Comparison of ENCODE assay signal across 1 cellular context in the genomic region with DNA sequence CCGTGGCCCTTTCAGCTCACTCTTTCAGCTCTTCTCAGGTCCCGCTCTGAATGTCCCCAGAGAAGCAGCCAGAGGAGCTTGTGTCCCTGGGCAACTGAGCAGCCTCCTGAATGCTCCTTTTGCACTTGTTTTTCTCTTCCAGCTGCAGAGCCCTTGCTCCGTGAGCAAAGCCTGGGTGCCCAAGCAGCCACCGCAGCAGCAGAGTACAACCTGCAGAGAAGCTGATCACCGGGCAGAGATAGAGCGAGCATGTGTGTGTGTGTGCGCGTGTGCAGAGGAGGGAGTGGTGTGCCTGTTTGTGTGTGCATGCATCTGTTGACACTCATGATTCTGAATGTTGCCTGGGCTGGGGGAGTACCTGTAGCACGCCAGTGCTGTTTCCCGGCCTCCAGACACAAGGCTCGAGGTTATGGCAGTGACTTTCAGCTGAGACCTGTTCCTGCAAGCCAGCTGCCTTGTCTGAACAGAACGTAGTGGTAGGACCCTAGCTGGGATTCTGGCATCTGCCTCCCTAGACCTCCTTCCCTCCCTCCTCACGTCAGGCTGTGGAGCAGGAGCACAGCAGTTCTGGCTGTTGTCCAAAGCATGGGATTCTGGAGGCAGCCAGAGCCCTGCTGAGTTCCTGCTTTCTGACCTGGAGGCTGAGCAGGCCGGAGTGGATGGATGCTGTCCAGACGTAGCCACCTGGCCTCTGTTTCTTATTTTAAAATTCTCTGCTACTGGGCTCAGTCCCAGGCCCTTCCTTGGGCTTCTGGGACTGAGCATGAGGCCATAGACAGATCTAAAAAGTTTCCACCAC.
TF ChIP-seq lines count a peak whose summit lies in the region.

No MANE protein-coding gene starts in this region.

TF ChIP-seq in H1, 55 proteins besides CTCF, POLR2A, EP300 and RAD21:
- no peak for TF ChIP-seq POU5F1 (IDR thresholded peaks at IDR 0.05; ENCODE audit: low read depth, low read length)
- no peak for TF ChIP-seq HDAC6 (IDR thresholded peaks at IDR 0.05; ENCODE audit: low read depth, low read length)
- no peak for TF ChIP-seq NRF1 (IDR thresholded peaks at IDR 0.05; ENCODE audit: low read depth, low read length)
- no peak for TF ChIP-seq ASH2L (IDR thresholded peaks at IDR 0.05; ENCODE audit: low read length)
- TF ChIP-seq SP1 (IDR thresholded peaks at IDR 0.05; ENCODE audit: low read depth, low read length), result no peak
- TF ChIP-seq SIRT6 (IDR thresholded peaks at IDR 0.05; ENCODE audit: low read length), result no peak
- TF ChIP-seq GTF2F1 (IDR thresholded peaks at IDR 0.05; ENCODE audit: borderline replicate concordance, low read depth, low read length), result no peak
- no peak for TF ChIP-seq TCF12 (IDR thresholded peaks at IDR 0.05; ENCODE audit: low read depth, low read length)
- TF ChIP-seq KDM5A (IDR thresholded peaks at IDR 0.05; ENCODE audit: low read length), result no peak
- no peak for TF ChIP-seq BRCA1 (IDR thresholded peaks at IDR 0.05; ENCODE audit: low read depth, low read length)
- TF ChIP-seq TEAD4 (IDR thresholded peaks at IDR 0.05; ENCODE audit: low read depth, low read length), result no peak
- no peak for TF ChIP-seq BACH1 (IDR thresholded peaks at IDR 0.05; ENCODE audit: low read length)
- no peak for TF ChIP-seq CHD2 (IDR thresholded peaks at IDR 0.05; ENCODE audit: low read length)
- no peak for TF ChIP-seq SIX5 (IDR thresholded peaks at IDR 0.05; ENCODE audit: low read depth, low read length)
- no peak for TF ChIP-seq SAP30 (IDR thresholded peaks at IDR 0.05; ENCODE audit: insufficient read depth, insufficient replicate concordance, low read length)
- no peak for TF ChIP-seq ZNF274 (IDR thresholded peaks at IDR 0.05; ENCODE audit: borderline replicate concordance, extremely low read depth, low read length)
- no peak for TF ChIP-seq NANOG (IDR thresholded peaks at IDR 0.05; ENCODE audit: insufficient read depth, low read depth, low read length, poor library complexity, severe bottlenecking)
- TF ChIP-seq CEBPB (IDR thresholded peaks at IDR 0.05; ENCODE audit: low read depth, low read length), result no peak
- TF ChIP-seq, protein P1, sequence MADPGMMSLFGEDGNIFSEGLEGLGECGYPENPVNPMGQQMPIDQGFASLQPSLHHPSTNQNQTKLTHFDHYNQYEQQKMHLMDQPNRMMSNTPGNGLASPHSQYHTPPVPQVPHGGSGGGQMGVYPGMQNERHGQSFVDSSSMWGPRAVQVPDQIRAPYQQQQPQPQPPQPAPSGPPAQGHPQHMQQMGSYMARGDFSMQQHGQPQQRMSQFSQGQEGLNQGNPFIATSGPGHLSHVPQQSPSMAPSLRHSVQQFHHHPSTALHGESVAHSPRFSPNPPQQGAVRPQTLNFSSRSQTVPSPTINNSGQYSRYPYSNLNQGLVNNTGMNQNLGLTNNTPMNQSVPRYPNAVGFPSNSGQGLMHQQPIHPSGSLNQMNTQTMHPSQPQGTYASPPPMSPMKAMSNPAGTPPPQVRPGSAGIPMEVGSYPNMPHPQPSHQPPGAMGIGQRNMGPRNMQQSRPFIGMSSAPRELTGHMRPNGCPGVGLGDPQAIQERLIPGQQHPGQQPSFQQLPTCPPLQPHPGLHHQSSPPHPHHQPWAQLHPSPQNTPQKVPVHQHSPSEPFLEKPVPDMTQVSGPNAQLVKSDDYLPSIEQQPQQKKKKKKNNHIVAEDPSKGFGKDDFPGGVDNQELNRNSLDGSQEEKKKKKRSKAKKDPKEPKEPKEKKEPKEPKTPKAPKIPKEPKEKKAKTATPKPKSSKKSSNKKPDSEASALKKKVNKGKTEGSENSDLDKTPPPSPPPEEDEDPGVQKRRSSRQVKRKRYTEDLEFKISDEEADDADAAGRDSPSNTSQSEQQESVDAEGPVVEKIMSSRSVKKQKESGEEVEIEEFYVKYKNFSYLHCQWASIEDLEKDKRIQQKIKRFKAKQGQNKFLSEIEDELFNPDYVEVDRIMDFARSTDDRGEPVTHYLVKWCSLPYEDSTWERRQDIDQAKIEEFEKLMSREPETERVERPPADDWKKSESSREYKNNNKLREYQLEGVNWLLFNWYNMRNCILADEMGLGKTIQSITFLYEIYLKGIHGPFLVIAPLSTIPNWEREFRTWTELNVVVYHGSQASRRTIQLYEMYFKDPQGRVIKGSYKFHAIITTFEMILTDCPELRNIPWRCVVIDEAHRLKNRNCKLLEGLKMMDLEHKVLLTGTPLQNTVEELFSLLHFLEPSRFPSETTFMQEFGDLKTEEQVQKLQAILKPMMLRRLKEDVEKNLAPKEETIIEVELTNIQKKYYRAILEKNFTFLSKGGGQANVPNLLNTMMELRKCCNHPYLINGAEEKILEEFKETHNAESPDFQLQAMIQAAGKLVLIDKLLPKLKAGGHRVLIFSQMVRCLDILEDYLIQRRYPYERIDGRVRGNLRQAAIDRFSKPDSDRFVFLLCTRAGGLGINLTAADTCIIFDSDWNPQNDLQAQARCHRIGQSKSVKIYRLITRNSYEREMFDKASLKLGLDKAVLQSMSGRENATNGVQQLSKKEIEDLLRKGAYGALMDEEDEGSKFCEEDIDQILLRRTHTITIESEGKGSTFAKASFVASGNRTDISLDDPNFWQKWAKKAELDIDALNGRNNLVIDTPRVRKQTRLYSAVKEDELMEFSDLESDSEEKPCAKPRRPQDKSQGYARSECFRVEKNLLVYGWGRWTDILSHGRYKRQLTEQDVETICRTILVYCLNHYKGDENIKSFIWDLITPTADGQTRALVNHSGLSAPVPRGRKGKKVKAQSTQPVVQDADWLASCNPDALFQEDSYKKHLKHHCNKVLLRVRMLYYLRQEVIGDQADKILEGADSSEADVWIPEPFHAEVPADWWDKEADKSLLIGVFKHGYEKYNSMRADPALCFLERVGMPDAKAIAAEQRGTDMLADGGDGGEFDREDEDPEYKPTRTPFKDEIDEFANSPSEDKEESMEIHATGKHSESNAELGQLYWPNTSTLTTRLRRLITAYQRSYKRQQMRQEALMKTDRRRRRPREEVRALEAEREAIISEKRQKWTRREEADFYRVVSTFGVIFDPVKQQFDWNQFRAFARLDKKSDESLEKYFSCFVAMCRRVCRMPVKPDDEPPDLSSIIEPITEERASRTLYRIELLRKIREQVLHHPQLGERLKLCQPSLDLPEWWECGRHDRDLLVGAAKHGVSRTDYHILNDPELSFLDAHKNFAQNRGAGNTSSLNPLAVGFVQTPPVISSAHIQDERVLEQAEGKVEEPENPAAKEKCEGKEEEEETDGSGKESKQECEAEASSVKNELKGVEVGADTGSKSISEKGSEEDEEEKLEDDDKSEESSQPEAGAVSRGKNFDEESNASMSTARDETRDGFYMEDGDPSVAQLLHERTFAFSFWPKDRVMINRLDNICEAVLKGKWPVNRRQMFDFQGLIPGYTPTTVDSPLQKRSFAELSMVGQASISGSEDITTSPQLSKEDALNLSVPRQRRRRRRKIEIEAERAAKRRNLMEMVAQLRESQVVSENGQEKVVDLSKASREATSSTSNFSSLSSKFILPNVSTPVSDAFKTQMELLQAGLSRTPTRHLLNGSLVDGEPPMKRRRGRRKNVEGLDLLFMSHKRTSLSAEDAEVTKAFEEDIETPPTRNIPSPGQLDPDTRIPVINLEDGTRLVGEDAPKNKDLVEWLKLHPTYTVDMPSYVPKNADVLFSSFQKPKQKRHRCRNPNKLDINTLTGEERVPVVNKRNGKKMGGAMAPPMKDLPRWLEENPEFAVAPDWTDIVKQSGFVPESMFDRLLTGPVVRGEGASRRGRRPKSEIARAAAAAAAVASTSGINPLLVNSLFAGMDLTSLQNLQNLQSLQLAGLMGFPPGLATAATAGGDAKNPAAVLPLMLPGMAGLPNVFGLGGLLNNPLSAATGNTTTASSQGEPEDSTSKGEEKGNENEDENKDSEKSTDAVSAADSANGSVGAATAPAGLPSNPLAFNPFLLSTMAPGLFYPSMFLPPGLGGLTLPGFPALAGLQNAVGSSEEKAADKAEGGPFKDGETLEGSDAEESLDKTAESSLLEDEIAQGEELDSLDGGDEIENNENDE (IDR thresholded peaks at IDR 0.05; ENCODE audit: insufficient replicate concordance, low read length), result no peak
- TF ChIP-seq SUZ12 (IDR thresholded peaks at IDR 0.05; ENCODE audit: low read length), result no peak
